ENCODE assay signal across 23 cellular contexts in the genomic region with DNA sequence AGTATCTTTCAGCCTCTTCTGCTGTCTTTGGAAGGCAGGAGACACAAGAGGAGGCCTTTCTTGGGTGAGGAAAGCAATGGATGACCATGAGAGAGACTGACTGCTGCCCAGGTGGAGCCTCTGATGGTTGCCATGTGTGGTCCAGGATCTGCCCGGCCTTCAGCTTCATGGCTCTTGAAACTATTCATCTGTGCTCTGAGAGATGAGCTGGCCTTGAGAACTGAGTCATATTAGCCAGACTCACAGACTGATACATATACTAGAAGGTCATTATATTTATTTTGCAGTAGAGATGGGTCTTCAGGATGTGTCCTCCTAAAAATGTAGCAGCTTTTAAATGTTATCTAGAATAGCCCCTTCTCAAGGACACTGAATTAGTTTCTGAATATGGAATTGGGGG. TPM values are rescaled to one million over a fixed set of nuclear protein-coding genes. Genes with fewer than 3 reads are reported as not detected.
DNase-seq lines count a peak whose midpoint lies in the region; ATAC-seq, FAIRE-seq and TF ChIP-seq lines count a peak whose summit lies in the region.
"Had no signal": no experiment of that assay in that cellular context is flagged by ENCODE, and none has a peak within 500 bp of the region (broad histone marks: within the 10 kb centered on the region; RNA-seq: fewer than 3 reads in every experiment).

No MANE protein-coding gene starts in this region.

- no peak for DNase-seq in activated T-cell treated with anti-CD3 and anti-CD28 coated beads, Interleukin-2, amount 50 U/mL, for 4 hours
- no peak for DNase-seq in activated T-cell treated with anti-CD3 and anti-CD28 coated beads, Interleukin-2, amount 50 U/mL, for 48 hours
- DNase-seq in GM23248, result peak; percentile 61
- no peak for DNase-seq in activated T-helper 2 cell treated with anti-CD3 and anti-CD28 coated beads, Interferon-gamma antibody, Interleukin-2, Interleukin-4, amounts not matched to agents 10 μg/mL and 5 μg/mL and 100 μg/mL, durations not matched to agents 14 hours and 24 hours and 36 hours (ENCODE audit: low spot score)
- no peak for DNase-seq in stimulated activated effector memory CD8-positive, alpha-beta T cell treated with anti-CD3 and anti-CD28 coated beads, Interleukin-12 subunit alpha, Interleukin-12 subunit beta, amount 100 ng/mL, for 72 hours (ENCODE audit: low spot score in 2 of 2)
- DNase-seq in pons (ENCODE audit: low spot score), result no peak
- no peak for DNase-seq in HepG2 (ENCODE audit: low spot score)
- DNase-seq in mesenchymal stem cell, result no peak
- DNase-seq: ACHN; activated gamma-delta T cell treated with Interleukin-2 at 50 U/mL for 16 hours; Calu3; caudate nucleus; EL; left lung; naive thymus-derived CD4-positive, alpha-beta T cell; NCI-H1436; pancreas; right lobe of liver; uterus had no signal

- H3K4me2 ChIP-seq in GM23248 (ENCODE audit: unreplicated experiment) (no peak overlapping the region), HepG2 (ENCODE audit: low read depth, low read length) (no peak overlapping the region), mesenchymal stem cell (ENCODE audit: low read length, poor library complexity, severe bottlenecking) (no peak overlapping the region)

- peaks cover 20% of the 10 kb centered on the region for H3K4me1 Mint-ChIP-seq in activated T-cell treated with anti-CD3 and anti-CD28 coated beads, Interleukin-2, amount 50 U/mL, for 4 hours (ENCODE audit: low read depth)
- H3K4me1 Mint-ChIP-seq in activated T-helper 2 cell treated with anti-CD3 and anti-CD28 coated beads, Interferon-gamma antibody, Interleukin-2, Interleukin-4, amounts not matched to agents 10 μg/mL and 5 μg/mL and 100 μg/mL, durations not matched to agents 14 hours and 24 hours and 36 hours (ENCODE audit: low read depth), result peaks cover 25% of the 10 kb centered on the region
- H3K4me1 Mint-ChIP-seq in stimulated activated effector memory CD8-positive, alpha-beta T cell treated with anti-CD3 and anti-CD28 coated beads, Interleukin-12 subunit alpha, Interleukin-12 subunit beta, amount 100 ng/mL, for 72 hours, result peaks cover 19% of the 10 kb centered on the region
- H3K4me1 Mint-ChIP-seq: IgD-negative memory B cell had no signal

- TF ChIP-seq RAD21 in HepG2 (CRISPR knock-in tag; IDR thresholded peaks at IDR 0.05), result no peak

- peak; percentile 37 to 43 for ATAC-seq in activated T-cell treated with anti-CD3 and anti-CD28 coated beads, Interleukin-2, amount 50 U/mL, for 4 hours
- peak; percentile 91 for ATAC-seq in stimulated activated effector memory CD8-positive, alpha-beta T cell treated with anti-CD3 and anti-CD28 coated beads, Interleukin-12 subunit alpha, Interleukin-12 subunit beta, amount 100 ng/mL, for 72 hours
- no peak for ATAC-seq in HepG2
- ATAC-seq: left lung; naive thymus-derived CD4-positive, alpha-beta T cell; Panc1; pancreas; right lobe of liver had no signal

- no peak overlapping the region for H2AK5ac ChIP-seq in mesenchymal stem cell (ENCODE audit: low read length, severe bottlenecking)

- FAIRE-seq in HepG2 (lab: Jason Lieb, UNC), result no peak
- FAIRE-seq: pancreas had no signal

- H3K9me3 Mint-ChIP-seq in activated T-cell treated with anti-CD3 and anti-CD28 coated beads, Interleukin-2, amount 50 U/mL, for 4 hours, result no peaks in the 10 kb centered on the region
- no peaks in the 10 kb centered on the region for H3K9me3 Mint-ChIP-seq in activated T-helper 2 cell treated with anti-CD3 and anti-CD28 coated beads, Interferon-gamma antibody, Interleukin-2, Interleukin-4, amounts not matched to agents 10 μg/mL and 5 μg/mL and 100 μg/mL, durations not matched to agents 14 hours and 24 hours and 36 hours
- no peaks in the 10 kb centered on the region for H3K9me3 Mint-ChIP-seq in stimulated activated effector memory CD8-positive, alpha-beta T cell treated with anti-CD3 and anti-CD28 coated beads, Interleukin-12 subunit alpha, Interleukin-12 subunit beta, amount 100 ng/mL, for 72 hours
- H3K9me3 Mint-ChIP-seq: IgD-negative memory B cell; naive thymus-derived CD4-positive, alpha-beta T cell had no signal

- H3K27ac ChIP-seq in GM23248 (no peak overlapping the region), HepG2 (ENCODE audit: extremely low read length, insufficient read depth, low read length) (no peak overlapping the region), mesenchymal stem cell (ENCODE audit: low read length, poor library complexity, severe bottlenecking) (no peak overlapping the region)
- H3K27ac ChIP-seq: BLaER1 treated with 17β-estradiol and CSF1 and Interleukin-3, amounts not matched to agents 10 nM and 100 nM; HL-60; left lung; pancreas; right lobe of liver; uterus had no signal

- H3K79me2 ChIP-seq in GM23248 (ENCODE audit: insufficient read depth) (no peaks in the 10 kb centered on the region), HepG2 (ENCODE audit: insufficient read depth, low read length) (no peaks in the 10 kb centered on the region)

- H3K4me1 ChIP-seq in GM23248 (ENCODE audit: insufficient read depth), result no peaks in the 10 kb centered on the region
- H3K4me1 ChIP-seq in HepG2 (ENCODE audit: insufficient read depth, low read length), result no peaks in the 10 kb centered on the region
- H3K4me1 ChIP-seq in mesenchymal stem cell (ENCODE audit: control insufficient read depth, insufficient read depth, low read depth, low read length), result peaks cover 6% of the 10 kb centered on the region
- H3K4me1 ChIP-seq: left lung, pancreas, right lobe of liver, uterus had no signal

- no peak overlapping the region for H3K4ac ChIP-seq in mesenchymal stem cell (ENCODE audit: low read depth in 1 of 2, low read length in 2 of 2)

- intact Hi-C loops in activated T-helper 2 cell treated with anti-CD3 and anti-CD28 coated beads, Interferon-gamma antibody, Interleukin-2, Interleukin-4, amounts not matched to agents 10 μg/mL and 5 μg/mL and 100 μg/mL, durations not matched to agents 14 hours and 24 hours and 36 hours (cut with micrococcal nuclease), result no loop called here
- intact Hi-C loops in HepG2 (cut with micrococcal nuclease; ENCODE audit: unreplicated experiment), result no loop called here

- H3K79me1 ChIP-seq in mesenchymal stem cell (replicated peaks; ENCODE audit: low read length, poor library complexity, severe bottlenecking), result peaks cover 35% of the 10 kb centered on the region

- H3K9ac ChIP-seq in GM23248 (no peak overlapping the region), HepG2 (ENCODE audit: insufficient read depth, low read depth, low read length) (no peak overlapping the region), mesenchymal stem cell (ENCODE audit: low read length) (no peak overlapping the region)
- H3K9ac ChIP-seq: BLaER1 treated with 17β-estradiol and CSF1 and Interleukin-3, amounts not matched to agents 10 nM and 100 nM had no signal

- H4K20me1 ChIP-seq in GM23248 (ENCODE audit: insufficient read depth) (no peaks in the 10 kb centered on the region), HepG2 (ENCODE audit: insufficient read depth, low read length) (no peaks in the 10 kb centered on the region)
- H4K20me1 ChIP-seq: BLaER1 treated with 17β-estradiol and CSF1 and Interleukin-3, amounts not matched to agents 10 nM and 100 nM had no signal

- H3K4me3 Mint-ChIP-seq in activated T-cell treated with anti-CD3 and anti-CD28 coated beads, Interleukin-2, amount 50 U/mL, for 4 hours, result no peak overlapping the region
- H3K4me3 Mint-ChIP-seq in activated T-helper 2 cell treated with anti-CD3 and anti-CD28 coated beads, Interferon-gamma antibody, Interleukin-2, Interleukin-4, amounts not matched to agents 10 μg/mL and 5 μg/mL and 100 μg/mL, durations not matched to agents 14 hours and 24 hours and 36 hours (ENCODE audit: low read depth), result no peak overlapping the region
- H3K4me3 Mint-ChIP-seq in stimulated activated effector memory CD8-positive, alpha-beta T cell treated with anti-CD3 and anti-CD28 coated beads, Interleukin-12 subunit alpha, Interleukin-12 subunit beta, amount 100 ng/mL, for 72 hours, result no peak overlapping the region
- H3K4me3 Mint-ChIP-seq: IgD-negative memory B cell had no signal

- no peak overlapping the region for H2BK15ac ChIP-seq in mesenchymal stem cell (ENCODE audit: low read depth, poor library complexity, severe bottlenecking)

- no peak overlapping the region for H4K8ac ChIP-seq in mesenchymal stem cell (ENCODE audit: low read length)

- no peak overlapping the region for H4K91ac ChIP-seq in mesenchymal stem cell (ENCODE audit: low read length)

- POLR2A ChIA-PET in HepG2 (lab: Yijun Ruan, JAX), result no interaction called here

- no peak overlapping the region for H3K18ac ChIP-seq in mesenchymal stem cell (ENCODE audit: low read depth in 1 of 2, low read length in 2 of 2)

- no peaks in the 10 kb centered on the region for H3K9me2 ChIP-seq in GM23248 (ENCODE audit: insufficient read depth)

- no peak overlapping the region for H3K14ac ChIP-seq in mesenchymal stem cell (ENCODE audit: low read length in 2 of 2)

- no peaks in the 10 kb centered on the region for H3K36me3 ChIP-seq in GM23248 (ENCODE audit: low read depth)
- no peaks in the 10 kb centered on the region; a peak in 1 of 5 replicates for H3K36me3 ChIP-seq in HepG2 (replicated peaks in 1 of 2; ENCODE audit: control insufficient read depth in 1 of 2, insufficient read depth in 2 of 2, low read length in 2 of 2)
- H3K36me3 ChIP-seq in mesenchymal stem cell (ENCODE audit: control insufficient read depth in 1 of 2, insufficient read depth in 2 of 2, low read depth in 1 of 2, low read length in 2 of 2), result peaks cover 16 to 32% of the 10 kb centered on the region in 2 experiments
- H3K36me3 ChIP-seq: right lobe of liver, uterus had no signal

- H3K27me3 ChIP-seq in GM23248 (replicated peaks; ENCODE audit: insufficient read depth), result no peaks in the 10 kb centered on the region
- no peaks in the 10 kb centered on the region for H3K27me3 ChIP-seq in HepG2 (ENCODE audit: control insufficient read depth in 1 of 2, insufficient read depth in 2 of 2, low read length in 2 of 2)
- no peaks in the 10 kb centered on the region for H3K27me3 ChIP-seq in mesenchymal stem cell (ENCODE audit: control insufficient read depth in 1 of 2, insufficient read depth in 1 of 2, low read length in 2 of 2)
- H3K27me3 ChIP-seq: BLaER1 treated with 17β-estradiol and CSF1 and Interleukin-3, amounts not matched to agents 10 nM and 100 nM; left lung; pancreas; right lobe of liver; uterus had no signal

- no peak overlapping the region for H3K23ac ChIP-seq in mesenchymal stem cell (ENCODE audit: low read length in 2 of 2)

- no peaks in the 10 kb centered on the region for H3K27me3 Mint-ChIP-seq in activated T-cell treated with anti-CD3 and anti-CD28 coated beads, Interleukin-2, amount 50 U/mL, for 4 hours (ENCODE audit: low read depth)
- H3K27me3 Mint-ChIP-seq in activated T-helper 2 cell treated with anti-CD3 and anti-CD28 coated beads, Interferon-gamma antibody, Interleukin-2, Interleukin-4, amounts not matched to agents 10 μg/mL and 5 μg/mL and 100 μg/mL, durations not matched to agents 14 hours and 24 hours and 36 hours (ENCODE audit: low read depth), result no peaks in the 10 kb centered on the region
- H3K27me3 Mint-ChIP-seq: naive thymus-derived CD4-positive, alpha-beta T cell had no signal

- H3K4me3 ChIP-seq in GM23248, result no peak overlapping the region
- H3K4me3 ChIP-seq in HepG2 (replicated peaks in 1 of 3; ENCODE audit: insufficient read depth in 1 of 3, low read depth in 2 of 3, low read length in 3 of 3), result no peak overlapping the region
- H3K4me3 ChIP-seq in mesenchymal stem cell (ENCODE audit: insufficient read depth in 1 of 2, low read depth in 1 of 2, low read length in 2 of 2), result no peak overlapping the region
- H3K4me3 ChIP-seq: BLaER1 treated with 17β-estradiol and CSF1 and Interleukin-3, amounts not matched to agents 10 nM and 100 nM; left lung; pancreas; right lobe of liver; uterus had no signal

- H2BK12ac ChIP-seq in mesenchymal stem cell (ENCODE audit: low read length in 2 of 2), result no peak overlapping the region

- no peak overlapping the region for H2BK120ac ChIP-seq in mesenchymal stem cell (ENCODE audit: low read depth, low read length)

- no peak for TF ChIP-seq POLR2A in HepG2 (IDR thresholded peaks at IDR 0.05; ENCODE audit: insufficient read depth in 1 of 2, low read depth in 2 of 2, low read length in 2 of 2)

- no peaks in the 10 kb centered on the region for H3F3A ChIP-seq in GM23248 (ENCODE audit: insufficient read depth)

- no peak for TF ChIP-seq EP300 in HepG2 (IDR thresholded peaks at IDR 0.05; ENCODE audit: low read depth in 2 of 2, low read length in 2 of 2)
- TF ChIP-seq EP300 in HepG2 (CRISPR knock-in tag; IDR thresholded peaks at IDR 0.05; ENCODE audit: borderline replicate concordance), result no peak

- no peaks in the 10 kb centered on the region for H3K9me3 ChIP-seq in GM23248 (ENCODE audit: low read depth)
- no peaks in the 10 kb centered on the region for H3K9me3 ChIP-seq in HepG2 (ENCODE audit: low read length)
- no peaks in the 10 kb centered on the region for H3K9me3 ChIP-seq in mesenchymal stem cell (ENCODE audit: control insufficient read depth, low read length)
- H3K9me3 ChIP-seq: left lung, pancreas, right lobe of liver, uterus had no signal

- peak overlapping the region; percentile 53 for H3K27ac Mint-ChIP-seq in activated T-helper 2 cell treated with anti-CD3 and anti-CD28 coated beads, Interferon-gamma antibody, Interleukin-2, Interleukin-4, amounts not matched to agents 10 μg/mL and 5 μg/mL and 100 μg/mL, durations not matched to agents 14 hours and 24 hours and 36 hours
- H3K27ac Mint-ChIP-seq in stimulated activated effector memory CD8-positive, alpha-beta T cell treated with anti-CD3 and anti-CD28 coated beads, Interleukin-12 subunit alpha, Interleukin-12 subunit beta, amount 100 ng/mL, for 72 hours, result no peak overlapping the region
- H3K27ac Mint-ChIP-seq: IgD-negative memory B cell had no signal

- no peak for TF ChIP-seq CTCF in HepG2 (CRISPR knock-in tag; IDR thresholded peaks at IDR 0.05)

- CTCF ChIA-PET in HepG2 (lab: Yijun Ruan, JAX; ENCODE audit: low intra/inter-chr PET ratio, low total read pairs), result no interaction called here

- H2AFZ ChIP-seq in GM23248, result no peak overlapping the region
- no peak overlapping the region for H2AFZ ChIP-seq in HepG2 (ENCODE audit: low read length)
- no peak overlapping the region for H2AFZ ChIP-seq in mesenchymal stem cell (ENCODE audit: low read depth, low read length)

- WGBS in GM23248 (ENCODE audit: low coverage in 1 of 2, low lambda C conversion rate in 2 of 2, missing lambda C conversion rate in 2 of 2), 2 experiments, result 47 to 58% methylated on average over 1 of the region's 1 CpG
- WGBS in HepG2 (ENCODE audit: low lambda C conversion rate), result 60% methylated on average over 1 of the region's 1 CpG
- 88% methylated on average over 1 of the region's 1 CpG for WGBS in mesenchymal stem cell

- no TSS peak for BruUV-seq in HepG2 (replicated peaks; lab: Mats Ljungman, UMichigan)

- H3K36me3 Mint-ChIP-seq in activated T-cell treated with anti-CD3 and anti-CD28 coated beads, Interleukin-2, amount 50 U/mL, for 4 hours (ENCODE audit: insufficient read depth), result no peaks in the 10 kb centered on the region
- H3K36me3 Mint-ChIP-seq in activated T-helper 2 cell treated with anti-CD3 and anti-CD28 coated beads, Interferon-gamma antibody, Interleukin-2, Interleukin-4, amounts not matched to agents 10 μg/mL and 5 μg/mL and 100 μg/mL, durations not matched to agents 14 hours and 24 hours and 36 hours (ENCODE audit: low read depth), result no peaks in the 10 kb centered on the region
- no peaks in the 10 kb centered on the region for H3K36me3 Mint-ChIP-seq in stimulated activated effector memory CD8-positive, alpha-beta T cell treated with anti-CD3 and anti-CD28 coated beads, Interleukin-12 subunit alpha, Interleukin-12 subunit beta, amount 100 ng/mL, for 72 hours
- H3K36me3 Mint-ChIP-seq: IgD-negative memory B cell had no signal

- in situ Hi-C loops in GM23248 (cut with MboI), result no loop called here
- in situ Hi-C loops in HepG2 (cut with HindIII; ENCODE audit: extremely low pct_ligation_motif_present, low pct_unique_long_range_greater_than_20kb), result no loop called here

- no peak overlapping the region for H2BK5ac ChIP-seq in mesenchymal stem cell (ENCODE audit: low read depth, low read length, poor library complexity, severe bottlenecking)

RNA-seq across cellular contexts. Expression of gene PTGFRN, which starts 33.7 kb away (rescaled TPM):
- 10 to 100 TPM in 2 of 3 donors, 1 to 10 TPM in 1; 10.0 to 17.0 (median 15.5) TPM for total RNA-seq in activated T-cell treated with anti-CD3 and anti-CD28 coated beads, Interleukin-2, amount 50 U/mL, for 4 hours
- total RNA-seq in GM23248 (2014; rRNA removed; shearing (Covaris generic)), result 25.7 and 27.6 TPM in 2 replicates
- polyA plus RNA-seq in GM23248 (2016; fragmentation: Nextera tagmentation; extraction: Ambion mirVana), result 14.7 and 15.2 TPM in 2 replicates
- total RNA-seq in activated T-helper 2 cell treated with anti-CD3 and anti-CD28 coated beads, Interferon-gamma antibody, Interleukin-2, Interleukin-4, amounts not matched to agents 10 μg/mL and 5 μg/mL and 100 μg/mL, durations not matched to agents 14 hours and 24 hours and 36 hours, result 19.1 and 23.2 TPM in 2 replicates
- 5.2 and 11.3 TPM in 2 replicates for total RNA-seq in HepG2 (2016; rRNA removed; fragmentation: Illumina TruSeq; extraction: Trizol)
- total RNA-seq in HepG2 (2016; cell fraction: cytosol; rRNA removed; fragmentation: Illumina TruSeq; extraction: Trizol; ENCODE audit: low read depth), result 0.30 and 0.44 TPM in 2 replicates
- 4.6 and 10.3 TPM in 2 replicates for total RNA-seq in HepG2 (2016; cell fraction: insoluble cytoplasmic fraction; rRNA removed; fragmentation: Illumina TruSeq; extraction: Trizol)
- 2.2 and 2.3 TPM in 2 replicates for total RNA-seq in HepG2 (2016; cell fraction: membrane; rRNA removed; fragmentation: Illumina TruSeq; extraction: Trizol)
- 10.6 and 12.9 TPM in 2 replicates for total RNA-seq in HepG2 (2016; cell fraction: nucleus; rRNA removed; fragmentation: Illumina TruSeq; extraction: Trizol)
- 3.3 and 3.5 TPM in 2 replicates for polyA plus RNA-seq in HepG2 (2011; rRNA removed)
- 2.2 and 2.7 TPM in 2 replicates for polyA plus RNA-seq in HepG2 (2011; cell fraction: cytosol; rRNA removed)
- 1.7 and 1.8 TPM in 2 replicates for polyA plus RNA-seq in HepG2 (2011; cell fraction: nucleus; rRNA removed)
- polyA plus RNA-seq in HepG2 (2012), result 2.2 and 3.3 TPM in 2 replicates
- polyA plus RNA-seq in HepG2 (2016; cell fraction: cytosol; fragmentation: Illumina TruSeq; extraction: Trizol; ENCODE audit: low read depth), result 0.94 and 1.1 TPM in 2 replicates
- 4.4 and 4.6 TPM in 2 replicates for polyA plus RNA-seq in HepG2 (2016; cell fraction: insoluble cytoplasmic fraction; fragmentation: Illumina TruSeq; extraction: Trizol; ENCODE audit: low read depth)
- polyA plus RNA-seq in HepG2 (2016; cell fraction: membrane; fragmentation: Illumina TruSeq; extraction: Trizol; ENCODE audit: low read depth), result 1.9 and 2.4 TPM in 2 replicates
- 15.1 and 17.0 TPM in 2 replicates for polyA plus RNA-seq in HepG2 (2016; cell fraction: nucleus; fragmentation: Illumina TruSeq; extraction: Trizol; ENCODE audit: insufficient read depth, low read depth)
- polyA minus RNA-seq in HepG2 (2011; rRNA and poly(A)+ RNA removed; ENCODE audit: low replicate concordance), result 7.4 and 47.2 TPM in 2 replicates
- 2.9 and 5.4 TPM in 2 replicates for polyA minus RNA-seq in HepG2 (2011; cell fraction: cytosol; rRNA and poly(A)+ RNA removed)
- polyA minus RNA-seq in HepG2 (2011; cell fraction: nucleus; rRNA and poly(A)+ RNA removed), result 3.1 and 3.5 TPM in 2 replicates
- polyA plus RNA-seq in mesenchymal stem cell (2013, experiment 1 of 2), result 73.6 TPM
- polyA plus RNA-seq in mesenchymal stem cell (2013, experiment 2 of 2), result 75.7 TPM
- polyA plus RNA-seq: IgD-negative memory B cell had no signal

RNA-seq across cellular contexts. Expression of gene CD101, which starts 58.1 kb away (rescaled TPM):
- 1 to 10 TPM in 2 of 3 donors, under 1 TPM in 1; 0.65 to 1.2 (median 1.2) TPM for total RNA-seq in activated T-cell treated with anti-CD3 and anti-CD28 coated beads, Interleukin-2, amount 50 U/mL, for 4 hours
- not detected in 2 replicates for total RNA-seq in GM23248 (2014; rRNA removed; shearing (Covaris generic))
- not detected in 2 replicates for polyA plus RNA-seq in GM23248 (2016; fragmentation: Nextera tagmentation; extraction: Ambion mirVana)
- 0.18 and 0.25 TPM in 2 replicates for total RNA-seq in activated T-helper 2 cell treated with anti-CD3 and anti-CD28 coated beads, Interferon-gamma antibody, Interleukin-2, Interleukin-4, amounts not matched to agents 10 μg/mL and 5 μg/mL and 100 μg/mL, durations not matched to agents 14 hours and 24 hours and 36 hours
- 0.09 TPM in 1 of 2 replicates, not detected in the other for total RNA-seq in HepG2 (2016; rRNA removed; fragmentation: Illumina TruSeq; extraction: Trizol)
- total RNA-seq in HepG2 (2016; cell fraction: cytosol; rRNA removed; fragmentation: Illumina TruSeq; extraction: Trizol; ENCODE audit: low read depth), result not detected in 2 replicates
- not detected in 2 replicates for total RNA-seq in HepG2 (2016; cell fraction: insoluble cytoplasmic fraction; rRNA removed; fragmentation: Illumina TruSeq; extraction: Trizol)
- total RNA-seq in HepG2 (2016; cell fraction: membrane; rRNA removed; fragmentation: Illumina TruSeq; extraction: Trizol), result not detected in 2 replicates
- total RNA-seq in HepG2 (2016; cell fraction: nucleus; rRNA removed; fragmentation: Illumina TruSeq; extraction: Trizol), result 0.19 TPM in 1 of 2 replicates, not detected in the other
- 0.05 TPM in 1 of 2 replicates, not detected in the other for polyA plus RNA-seq in HepG2 (2011; rRNA removed)
- not detected in 2 replicates for polyA plus RNA-seq in HepG2 (2011; cell fraction: cytosol; rRNA removed)
- polyA plus RNA-seq in HepG2 (2011; cell fraction: nucleus; rRNA removed), result 0.03 TPM in 1 of 2 replicates, not detected in the other
- not detected in 2 replicates for polyA plus RNA-seq in HepG2 (2012)
- not detected in 2 replicates for polyA plus RNA-seq in HepG2 (2016; cell fraction: cytosol; fragmentation: Illumina TruSeq; extraction: Trizol; ENCODE audit: low read depth)
- polyA plus RNA-seq in HepG2 (2016; cell fraction: insoluble cytoplasmic fraction; fragmentation: Illumina TruSeq; extraction: Trizol; ENCODE audit: low read depth), result not detected in 2 replicates
- polyA plus RNA-seq in HepG2 (2016; cell fraction: membrane; fragmentation: Illumina TruSeq; extraction: Trizol; ENCODE audit: low read depth), result 0.06 TPM in 1 of 2 replicates, not detected in the other
- polyA plus RNA-seq in HepG2 (2016; cell fraction: nucleus; fragmentation: Illumina TruSeq; extraction: Trizol; ENCODE audit: insufficient read depth, low read depth), result 0.28 and 0.67 TPM in 2 replicates
- polyA minus RNA-seq in HepG2 (2011; rRNA and poly(A)+ RNA removed; ENCODE audit: low replicate concordance), result 2.0 TPM in 1 of 2 replicates, not detected in the other
- polyA minus RNA-seq in HepG2 (2011; cell fraction: cytosol; rRNA and poly(A)+ RNA removed), result not detected in 2 replicates
- 0.25 TPM in 1 of 2 replicates, not detected in the other for polyA minus RNA-seq in HepG2 (2011; cell fraction: nucleus; rRNA and poly(A)+ RNA removed)
- 0.29 TPM for polyA plus RNA-seq in mesenchymal stem cell (2013, experiment 1 of 2)
- polyA plus RNA-seq in mesenchymal stem cell (2013, experiment 2 of 2), result 0.21 TPM
